In genomic region chr1:53025034-53025777, GRCh38 we compare ENCODE assay signal across 10 cellular contexts. TPM values are rescaled to one million over a fixed set of nuclear protein-coding genes. Genes with fewer than 3 reads are reported as not detected.
A peak's percentile ranks its signal among the peaks of the same experiment; 100 is the strongest.
DNase-seq lines count a peak whose midpoint lies in the region; ATAC-seq and TF ChIP-seq lines count a peak whose summit lies in the region.
"Had no signal": no experiment of that assay in that cellular context is flagged by ENCODE, and none has a peak within 500 bp of the region (broad histone marks: within the 10 kb centered on the region; RNA-seq: fewer than 3 reads in every experiment).

No MANE protein-coding gene starts in this region.

- no peak for ATAC-seq in HG02840 (IDR thresholded peaks at IDR 0.05; ENCODE audit: low FRiP score, unreplicated experiment)
- ATAC-seq in GM18505 (IDR thresholded peaks at IDR 0.05; ENCODE audit: unreplicated experiment): no peak
- ATAC-seq in HG02981 (IDR thresholded peaks at IDR 0.05; ENCODE audit: unreplicated experiment): no peak
- ATAC-seq in GM18858 (IDR thresholded peaks at IDR 0.05; ENCODE audit: unreplicated experiment): no peak

- no peak for TF ChIP-seq POLR2A in GM18505 (IDR thresholded peaks at IDR 0.05; ENCODE audit: borderline replicate concordance, extremely low read depth, insufficient read depth, insufficient read length)

- no peak for TF ChIP-seq CTCF in AG10803 (conservative IDR thresholded peaks at IDR 0.05; ENCODE audit: low read length)

- peak; percentile 69 for DNase-seq in AG10803 (ENCODE audit: low read depth)
- DNase-seq in NCI-H2227 (lab: John Stamatoyannopoulos, UW; ENCODE audit: unreplicated experiment): peak; percentile 77
- DNase-seq in fibroblast of gingiva (ENCODE audit: low read depth): peak; percentile 80
- DNase-seq in myocyte (ENCODE audit: low read depth): peak; percentile 79
- DNase-seq: activated CD4-positive, alpha-beta T cell treated with anti-CD3 and anti-CD28 coated beads for 1 hour; MV-4-11 had no signal

- no peak overlapping the region for H3K4me3 ChIP-seq in AG10803 (ENCODE audit: low read length)

RNA-seq across cellular contexts. Expression of gene PODN, which starts 36.8 kb away (rescaled TPM):
- total RNA-seq in myocyte: 0.48 and 2.1 TPM in 2 replicates
- 5.5 TPM for polyA plus RNA-seq in myocyte (2012)
